In the genomic region with DNA sequence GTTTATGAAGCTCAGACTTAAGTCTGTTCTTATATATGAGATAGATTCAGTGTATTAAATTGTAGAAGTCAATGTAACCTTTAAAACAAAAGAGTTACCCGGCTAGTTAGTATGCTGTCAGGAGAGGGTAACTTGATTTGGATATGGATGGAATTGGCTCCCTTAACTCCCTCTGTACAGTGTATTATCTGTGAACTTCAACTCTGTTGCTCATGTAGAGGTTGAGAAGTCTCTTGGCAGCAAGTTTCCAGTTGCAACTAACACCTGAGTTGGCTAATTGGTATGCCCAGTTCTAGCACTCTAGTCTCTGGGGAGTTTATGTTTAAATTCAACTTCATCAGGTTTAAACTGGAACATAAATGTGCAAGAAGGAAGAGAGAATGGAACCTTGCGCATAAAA, we compare ENCODE assay signal across 1 cellular context.
TF ChIP-seq lines count a peak whose summit lies in the region.

No MANE protein-coding gene starts in this region.

TF ChIP-seq in endothelial cell of umbilical vein, 7 proteins besides CTCF, POLR2A, EP300 and RAD21 (continued from another document):
- TF ChIP-seq GATA2 (IDR thresholded peaks at IDR 0.05; ENCODE audit: insufficient read depth, insufficient read length, low read depth, low read length): no peak
